1 cellular context compared by ENCODE assay signal in the genomic region with DNA sequence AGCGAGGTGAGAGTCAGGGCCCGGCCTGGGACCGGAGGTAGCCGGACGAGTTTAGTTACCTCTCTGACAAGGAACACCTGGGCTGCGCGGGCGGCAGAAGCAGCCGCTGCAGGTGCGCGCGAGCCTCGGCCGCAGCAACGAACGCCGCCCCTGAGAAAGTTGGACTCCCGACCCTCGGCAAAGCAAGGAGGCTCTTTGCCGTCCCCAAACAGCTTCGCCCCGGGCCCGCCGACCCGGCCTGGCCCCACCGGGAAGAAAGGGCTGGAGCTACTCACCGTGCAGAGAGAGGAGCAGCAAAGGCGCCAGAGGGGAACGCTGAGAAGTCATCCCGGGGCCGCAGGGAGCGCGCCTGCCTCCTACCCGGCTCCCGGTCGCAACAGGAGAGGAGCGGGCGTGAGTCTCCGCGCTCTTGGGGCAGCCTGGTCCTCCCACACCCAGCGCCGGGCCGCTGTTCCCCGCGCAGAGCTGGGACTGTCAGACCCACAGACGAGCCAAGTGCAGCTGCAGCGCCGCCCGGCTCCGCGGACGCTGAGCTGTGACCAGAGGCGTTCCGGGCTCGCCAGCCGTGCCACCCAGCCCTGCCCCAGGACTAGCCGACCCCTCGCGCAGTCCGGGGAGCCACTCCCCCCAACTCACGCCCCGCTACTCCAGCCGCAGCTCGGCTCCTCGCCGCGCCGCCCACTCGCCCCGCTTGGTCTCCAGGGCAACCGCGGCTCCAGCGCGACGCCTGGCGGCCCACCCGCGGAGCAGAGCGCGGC.
A peak's percentile ranks its signal among the peaks of the same experiment; 100 is the strongest.
TF ChIP-seq lines count a peak whose summit lies in the region.

A gene with protein sequence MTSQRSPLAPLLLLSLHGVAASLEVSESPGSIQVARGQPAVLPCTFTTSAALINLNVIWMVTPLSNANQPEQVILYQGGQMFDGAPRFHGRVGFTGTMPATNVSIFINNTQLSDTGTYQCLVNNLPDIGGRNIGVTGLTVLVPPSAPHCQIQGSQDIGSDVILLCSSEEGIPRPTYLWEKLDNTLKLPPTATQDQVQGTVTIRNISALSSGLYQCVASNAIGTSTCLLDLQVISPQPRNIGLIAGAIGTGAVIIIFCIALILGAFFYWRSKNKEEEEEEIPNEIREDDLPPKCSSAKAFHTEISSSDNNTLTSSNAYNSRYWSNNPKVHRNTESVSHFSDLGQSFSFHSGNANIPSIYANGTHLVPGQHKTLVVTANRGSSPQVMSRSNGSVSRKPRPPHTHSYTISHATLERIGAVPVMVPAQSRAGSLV (minus strand): TSS at position 591 of the 758 bp plus-strand sequence. CDS start 264 bp downstream, at position 327.

TF ChIP-seq in H1, 55 proteins besides CTCF, POLR2A, EP300 and RAD21 (continued from another document):
- peak; percentile 99 for TF ChIP-seq KDM4A (IDR thresholded peaks at IDR 0.05; ENCODE audit: low read depth, low read length, severe bottlenecking)
- peak; percentile 91 for TF ChIP-seq EGR1 (IDR thresholded peaks at IDR 0.05; ENCODE audit: borderline replicate concordance, low read depth, low read length)
- TF ChIP-seq, protein P1, sequence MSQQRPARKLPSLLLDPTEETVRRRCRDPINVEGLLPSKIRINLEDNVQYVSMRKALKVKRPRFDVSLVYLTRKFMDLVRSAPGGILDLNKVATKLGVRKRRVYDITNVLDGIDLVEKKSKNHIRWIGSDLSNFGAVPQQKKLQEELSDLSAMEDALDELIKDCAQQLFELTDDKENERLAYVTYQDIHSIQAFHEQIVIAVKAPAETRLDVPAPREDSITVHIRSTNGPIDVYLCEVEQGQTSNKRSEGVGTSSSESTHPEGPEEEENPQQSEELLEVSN (IDR thresholded peaks at IDR 0.05): no peak
- TF ChIP-seq TAF1 (IDR thresholded peaks at IDR 0.05; ENCODE audit: low read depth, low read length): peak; percentile 7; the same call in 1 of the 2 replicates
- TF ChIP-seq EZH2 (IDR thresholded peaks at IDR 0.05; ENCODE audit: low read depth, low read length, severe bottlenecking): peak; percentile 13
- no peak for TF ChIP-seq GABPA (IDR thresholded peaks at IDR 0.05; ENCODE audit: borderline replicate concordance, insufficient read depth, low read length)
- TF ChIP-seq TCF12 (IDR thresholded peaks at IDR 0.05; ENCODE audit: low read depth, low read length): peak; percentile 81; the same call in 1 of the 2 replicates
- TF ChIP-seq BACH1 (IDR thresholded peaks at IDR 0.05; ENCODE audit: low read length): peak; percentile 27; the same call in 1 of the 2 replicates
- TF ChIP-seq, protein P2, sequence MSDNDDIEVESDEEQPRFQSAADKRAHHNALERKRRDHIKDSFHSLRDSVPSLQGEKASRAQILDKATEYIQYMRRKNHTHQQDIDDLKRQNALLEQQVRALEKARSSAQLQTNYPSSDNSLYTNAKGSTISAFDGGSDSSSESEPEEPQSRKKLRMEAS (IDR thresholded peaks at IDR 0.05): peak; percentile 44; the same call in 1 of the 2 replicates
- TF ChIP-seq ASH2L (IDR thresholded peaks at IDR 0.05; ENCODE audit: low read length): peak; percentile 95
- TF ChIP-seq SUZ12 (IDR thresholded peaks at IDR 0.05; ENCODE audit: low read length): peak; percentile 60; the same call in 1 of the 2 replicates
- peak; percentile 89 for TF ChIP-seq RBBP5 (IDR thresholded peaks at IDR 0.05; ENCODE audit: borderline replicate concordance, low read depth, low read length)
- TF ChIP-seq JUN (IDR thresholded peaks at IDR 0.05; ENCODE audit: low read depth, low read length): no peak
- no peak for TF ChIP-seq SP2 (IDR thresholded peaks at IDR 0.05; ENCODE audit: low read length)
- TF ChIP-seq TAF7 (optimal IDR thresholded peaks at IDR 0.05; ENCODE audit: borderline replicate concordance, low read depth, low read length): no peak
- no peak for TF ChIP-seq NANOG (IDR thresholded peaks at IDR 0.05; ENCODE audit: insufficient read depth, low read depth, low read length, poor library complexity, severe bottlenecking)
- peak in 1 of 2 experiments; percentile 83; a peak in 2 of 4 replicates for TF ChIP-seq SIN3A (conservative IDR thresholded peaks at IDR 0.05 in 1 of 2, IDR thresholded peaks at IDR 0.05 in 1 of 2; ENCODE audit: low read depth in 1 of 2, low read length in 2 of 2)
- TF ChIP-seq PHF8 (conservative IDR thresholded peaks at IDR 0.05; ENCODE audit: low read depth, low read length): peak; percentile 53; the same call in 1 of the 2 replicates
- TF ChIP-seq, protein P3, sequence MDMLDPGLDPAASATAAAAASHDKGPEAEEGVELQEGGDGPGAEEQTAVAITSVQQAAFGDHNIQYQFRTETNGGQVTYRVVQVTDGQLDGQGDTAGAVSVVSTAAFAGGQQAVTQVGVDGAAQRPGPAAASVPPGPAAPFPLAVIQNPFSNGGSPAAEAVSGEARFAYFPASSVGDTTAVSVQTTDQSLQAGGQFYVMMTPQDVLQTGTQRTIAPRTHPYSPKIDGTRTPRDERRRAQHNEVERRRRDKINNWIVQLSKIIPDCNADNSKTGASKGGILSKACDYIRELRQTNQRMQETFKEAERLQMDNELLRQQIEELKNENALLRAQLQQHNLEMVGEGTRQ (IDR thresholded peaks at IDR 0.05; ENCODE audit: low read length): no peak
- TF ChIP-seq HDAC2 (IDR thresholded peaks at IDR 0.05; ENCODE audit: borderline replicate concordance in 1 of 2, low read depth in 2 of 2, low read length in 2 of 2): peak; percentile 68 to 73; a peak in 1 of 4 replicates
TF ChIP-seq in H1: peak in this region for 15.
